Comparison of ENCODE assay signal across 1 cellular context in the genomic region with DNA sequence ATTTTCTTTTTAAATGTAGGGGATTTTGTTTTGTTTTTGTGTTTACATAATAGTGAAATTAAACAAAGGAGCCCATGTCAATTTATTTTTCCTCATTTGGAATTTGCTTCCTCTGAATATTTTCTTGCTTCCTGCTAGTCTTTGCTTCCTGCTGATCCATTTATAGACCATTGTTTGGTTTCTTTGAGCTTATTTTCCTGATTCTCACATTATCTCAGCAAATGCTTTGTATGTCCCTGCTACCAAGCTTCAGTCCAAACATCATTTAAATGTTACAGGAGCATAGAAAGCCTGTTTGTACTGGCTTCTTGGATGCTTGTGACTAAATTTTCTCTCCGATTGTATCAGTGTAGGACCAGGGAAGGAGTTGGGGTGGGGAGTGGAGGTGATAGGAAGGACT.
TF ChIP-seq lines count a peak whose summit lies in the region.

No MANE protein-coding gene starts in this region.

TF ChIP-seq in endothelial cell of umbilical vein, 7 proteins besides CTCF, POLR2A, EP300 and RAD21:
- peak; percentile 3 for TF ChIP-seq JUN (IDR thresholded peaks at IDR 0.05; ENCODE audit: borderline replicate concordance, insufficient read depth, insufficient read length, low read depth)
- TF ChIP-seq FOS (IDR thresholded peaks at IDR 0.05; ENCODE audit: borderline replicate concordance, insufficient read depth, low read length) = no peak
- TF ChIP-seq POLR2AphosphoS5 (IDR thresholded peaks at IDR 0.05; ENCODE audit: insufficient read depth, low read depth, low read length) = no peak
